Comparison of ENCODE assay signal across 18 cellular contexts in the genomic region with DNA sequence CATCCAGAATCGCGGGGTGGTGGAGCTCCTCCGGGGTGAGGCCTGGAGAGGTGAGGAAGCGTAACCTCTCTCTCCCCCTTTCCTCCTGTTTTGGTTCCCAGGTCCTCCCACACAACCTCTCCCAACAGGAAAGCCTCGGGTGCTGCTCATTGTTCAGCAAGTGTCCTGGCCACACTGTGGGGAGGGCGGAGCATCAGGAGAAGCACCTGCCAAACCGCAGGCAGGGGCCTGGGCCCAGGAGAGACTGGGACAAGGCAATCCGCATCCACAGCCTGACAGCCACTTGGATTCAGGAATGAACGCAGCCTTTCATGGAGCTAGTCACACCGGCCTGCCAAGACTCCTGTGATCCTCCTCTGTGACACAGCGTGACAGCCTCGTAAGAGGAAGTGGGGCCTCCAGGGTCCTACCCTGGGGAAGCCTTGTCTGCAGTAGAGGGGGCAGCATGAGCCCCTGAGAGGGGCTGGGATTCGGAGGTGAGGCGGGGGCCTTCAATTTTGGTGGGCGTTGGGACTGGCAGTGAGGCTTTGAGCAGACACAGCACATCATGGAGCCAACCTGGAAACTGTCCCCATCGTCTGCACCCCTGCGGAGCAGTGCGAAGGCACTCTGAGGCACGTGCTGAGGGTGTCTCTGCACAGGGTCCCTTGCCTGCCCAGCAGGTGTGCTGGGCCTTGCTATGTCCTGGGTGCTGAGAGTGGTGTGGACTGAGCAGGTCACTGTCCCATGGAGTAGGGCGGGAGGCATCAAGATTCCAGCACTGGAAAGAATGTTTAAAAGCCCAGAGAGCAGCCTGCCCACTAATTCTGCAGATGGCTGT.
DNase-seq lines count a peak whose midpoint lies in the region; ATAC-seq and TF ChIP-seq lines count a peak whose summit lies in the region.
"Had no signal": no experiment of that assay in that cellular context is flagged by ENCODE, and none has a peak within 500 bp of the region (broad histone marks: within the 10 kb centered on the region; RNA-seq: fewer than 3 reads in every experiment).

No MANE protein-coding gene starts in this region.

- no peaks in the 10 kb centered on the region for H3K9me3 ChIP-seq in esophagus squamous epithelium
- H3K9me3 ChIP-seq in prostate gland = no peaks in the 10 kb centered on the region
- H3K9me3 ChIP-seq: BE2C, SJCRH30 had no signal

- H3K27ac ChIP-seq in esophagus squamous epithelium (peak overlapping the region; percentile 31 to 75 (median 53)), prostate gland (no peak overlapping the region)
- H3K27ac ChIP-seq: SJCRH30 had no signal

- TF ChIP-seq POLR2A in esophagus squamous epithelium (IDR thresholded peaks at IDR 0.05) = no peak
- no peak for TF ChIP-seq POLR2A in prostate gland (IDR thresholded peaks at IDR 0.05)

- CTCF ChIA-PET in activated CD8-positive, alpha-beta T cell treated with anti-CD3 and anti-CD28 coated beads, Interleukin-2, amount 10 ng/mL, durations not matched to agents 7 days and 5 days (lab: Charles Lee) = interaction anchor here (4.6 kb wide), 1 partner anchor 61 kb away, joined by 42 read pairs; the partner anchor contains the start of gene EDAR

- H3K9me3 Mint-ChIP-seq in activated CD8-positive, alpha-beta T cell treated with anti-CD3 and anti-CD28 coated beads, Interleukin-2, amount 10 ng/mL, durations not matched to agents 7 days and 5 days (ENCODE audit: insufficient read depth) = no peaks in the 10 kb centered on the region
- H3K9me3 Mint-ChIP-seq: CD8-positive, alpha-beta T cell had no signal

- H3K36me3 ChIP-seq in esophagus squamous epithelium (peaks cover 0 to 16% (median 0%) of the 10 kb centered on the region in 3 donors), prostate gland (no peaks in the 10 kb centered on the region)
- H3K36me3 ChIP-seq: BE2C, SJCRH30 had no signal

- no peaks in the 10 kb centered on the region for H3K27me3 Mint-ChIP-seq in activated CD8-positive, alpha-beta T cell treated with anti-CD3 and anti-CD28 coated beads, Interleukin-2, amount 10 ng/mL, durations not matched to agents 7 days and 5 days (ENCODE audit: low read depth)

- H3K4me1 Mint-ChIP-seq in activated CD8-positive, alpha-beta T cell treated with anti-CD3 and anti-CD28 coated beads, Interleukin-2, amount 10 ng/mL, durations not matched to agents 7 days and 5 days (ENCODE audit: low read depth) = no peaks in the 10 kb centered on the region

- H3K27ac Mint-ChIP-seq in activated CD8-positive, alpha-beta T cell treated with anti-CD3 and anti-CD28 coated beads, Interleukin-2, amount 10 ng/mL, durations not matched to agents 7 days and 5 days = no peak overlapping the region
- H3K27ac Mint-ChIP-seq: CD8-positive, alpha-beta T cell had no signal

- peaks cover 19 to 73% (median 34%) of the 10 kb centered on the region in 3 donors for H3K4me1 ChIP-seq in esophagus squamous epithelium
- no peaks in the 10 kb centered on the region for H3K4me1 ChIP-seq in prostate gland (replicated peaks)
- H3K4me1 ChIP-seq: BE2C had no signal

- 48 to 51% methylated on average over 8 to 10 of the region's 20 CpGs for WGBS in esophagus squamous epithelium, 2 donors
- 57% methylated on average over 20 of the region's 20 CpGs for whole genome bisulfite sequencing in prostate gland

- H3K36me3 Mint-ChIP-seq in activated CD8-positive, alpha-beta T cell treated with anti-CD3 and anti-CD28 coated beads, Interleukin-2, amount 10 ng/mL, durations not matched to agents 7 days and 5 days (ENCODE audit: low read depth) = no peaks in the 10 kb centered on the region

- POLR2A ChIA-PET in activated CD8-positive, alpha-beta T cell treated with anti-CD3 and anti-CD28 coated beads, Interleukin-2, amount 10 ng/mL, durations not matched to agents 7 days and 5 days (lab: Charles Lee) = no interaction called here

- intact Hi-C loops in esophagus squamous epithelium (cut with DNase I) (no loop called here), prostate gland (cut with DNase I) (loop anchor here (10.0 kb wide), 1 partner anchor 568 kb away; no protein-coding TSS in a partner anchor)

- no peak for TF ChIP-seq CTCF in esophagus squamous epithelium (IDR thresholded peaks at IDR 0.05)
- TF ChIP-seq CTCF in prostate gland (IDR thresholded peaks at IDR 0.05) = no peak

- H3K4me3 ChIP-seq in esophagus squamous epithelium (no peak overlapping the region), prostate gland (no peak overlapping the region)
- H3K4me3 ChIP-seq: GM12878, SJCRH30 had no signal

- peak; percentile 50 for DNase-seq in activated effector memory CD4-positive, alpha-beta T cell treated with anti-CD3 and anti-CD28 coated beads, Interleukin-2, amount 50 U/mL, for 16 hours
- DNase-seq in activated effector memory CD4-positive, alpha-beta T cell treated with Interleukin-2 at 50 U/mL for 16 hours = no peak
- DNase-seq in NCI-H2107 treated with DMSO at 0.1 percent for 48 hours (lab: John Stamatoyannopoulos, UW; ENCODE audit: unreplicated experiment) (peak; percentile 13), esophagus squamous epithelium (lab: John Stamatoyannopoulos, UW) (no peak), prostate gland (ENCODE audit: low spot score) (peak; percentile 67), KG1 (lab: John Stamatoyannopoulos, UW) (no peak)
- no peak for DNase-seq in activated CD8-positive, alpha-beta T cell treated with anti-CD3 and anti-CD28 coated beads, Interleukin-2, amount 10 ng/mL, durations not matched to agents 7 days and 5 days
- DNase-seq: BE2C; CD8-positive, alpha-beta T cell; DMS53; EL; GOT3; NCI-H1105; NCI-H2081; NCI-H345; SJCRH30 had no signal

- H3K27me3 ChIP-seq in esophagus squamous epithelium (no peaks in the 10 kb centered on the region), prostate gland (replicated peaks; ENCODE audit: insufficient read depth) (no peaks in the 10 kb centered on the region)
- H3K27me3 ChIP-seq: BE2C, SJCRH30 had no signal

- no peak for ATAC-seq in HG02759 (IDR thresholded peaks at IDR 0.05; ENCODE audit: unreplicated experiment)
- ATAC-seq in activated CD8-positive, alpha-beta T cell treated with anti-CD3 and anti-CD28 coated beads, Interleukin-2, amount 10 ng/mL, durations not matched to agents 7 days and 5 days = no peak
- ATAC-seq: CD8-positive, alpha-beta T cell; GM12878 had no signal

- no peak overlapping the region for H3K4me3 Mint-ChIP-seq in activated CD8-positive, alpha-beta T cell treated with anti-CD3 and anti-CD28 coated beads, Interleukin-2, amount 10 ng/mL, durations not matched to agents 7 days and 5 days
- H3K4me3 Mint-ChIP-seq: CD8-positive, alpha-beta T cell had no signal

Comparison
In these comparisons a context has a peak if more than half of its experiments do, and no peak if none do; other contexts are left out.
1. DNase-seq: peak in activated effector memory CD4-positive, alpha-beta T cell treated with anti-CD3 and anti-CD28 coated beads, Interleukin-2, amount 50 U/mL, for 16 hours (single experiment), NCI-H2107 treated with DMSO at 0.1 percent for 48 hours (single experiment) and prostate gland (single experiment); none in activated effector memory CD4-positive, alpha-beta T cell treated with Interleukin-2 at 50 U/mL for 16 hours (single experiment), esophagus squamous epithelium (single experiment), KG1 (single experiment) and activated CD8-positive, alpha-beta T cell treated with anti-CD3 and anti-CD28 coated beads, Interleukin-2, amount 10 ng/mL, durations not matched to agents 7 days and 5 days (single experiment).
2. H3K27ac ChIP-seq: peak in esophagus squamous epithelium (4 of 4); none in prostate gland (0 of 2).